ENCODE assay signal across 12 cellular contexts in the genomic region with DNA sequence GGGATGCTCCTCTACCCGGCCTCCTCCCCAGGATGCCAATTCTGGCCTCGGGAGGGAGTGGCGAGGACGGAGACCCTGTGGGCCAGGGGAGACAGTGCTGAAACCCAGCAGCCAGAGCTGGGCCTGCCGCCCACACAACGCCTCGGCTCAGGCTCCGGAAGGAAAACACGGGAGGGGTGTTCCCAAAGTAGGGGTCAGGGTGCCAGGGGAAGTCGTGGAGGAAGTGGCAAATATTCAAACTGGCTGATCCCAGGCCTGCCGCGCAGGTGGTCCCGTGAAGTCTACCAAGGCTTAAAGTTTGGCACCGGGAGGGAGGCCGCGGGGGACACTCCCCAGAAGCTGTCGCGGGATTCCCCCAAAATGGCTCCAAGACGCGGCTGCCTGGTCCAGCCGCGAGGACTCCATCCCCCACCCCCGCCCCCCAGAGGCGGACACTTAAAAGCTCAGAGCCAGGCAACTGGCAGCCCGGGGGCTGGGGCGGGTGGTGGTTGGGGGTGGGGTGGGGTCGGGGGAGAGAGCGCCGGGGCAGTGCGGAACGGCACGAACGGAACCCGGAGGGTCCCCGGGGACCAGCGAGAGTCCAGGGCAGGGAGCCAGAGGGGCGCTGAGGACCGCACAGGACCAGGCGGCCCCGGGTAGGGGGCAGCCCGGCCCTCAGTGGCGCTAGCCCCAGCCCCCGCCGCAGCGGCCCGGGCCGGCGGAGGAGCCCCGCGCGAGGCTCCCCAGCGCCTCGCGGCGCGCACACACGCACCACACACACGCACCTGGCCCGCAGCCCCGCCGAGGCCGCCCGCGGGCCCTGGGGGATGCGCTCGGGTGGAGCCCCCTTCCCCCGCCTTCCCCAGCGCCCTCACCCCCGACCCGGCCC. TPM values are rescaled to one million over a fixed set of nuclear protein-coding genes. Genes with fewer than 3 reads are reported as not detected.
DNase-seq lines count a peak whose midpoint lies in the region.
"Had no signal": no experiment of that assay in that cellular context is flagged by ENCODE, and none has a peak within 500 bp of the region (broad histone marks: within the 10 kb centered on the region; RNA-seq: fewer than 3 reads in every experiment).

No MANE protein-coding gene starts in this region.

- peaks cover 7% of the 10 kb centered on the region for H3K4me1 Mint-ChIP-seq in activated CD4-positive, alpha-beta memory T cell treated with anti-CD3 and anti-CD28 coated beads, Interleukin-2, amount 10 ng/mL, durations not matched to agents 7 days and 5 days

- peaks cover 4% of the 10 kb centered on the region for H3K4me1 ChIP-seq in iPS-15b (ENCODE audit: control insufficient read depth, insufficient read depth, low read length)

- no peaks in the 10 kb centered on the region for H3K36me3 Mint-ChIP-seq in activated CD4-positive, alpha-beta memory T cell treated with anti-CD3 and anti-CD28 coated beads, Interleukin-2, amount 10 ng/mL, durations not matched to agents 7 days and 5 days (ENCODE audit: low read depth)

- no peaks in the 10 kb centered on the region for H3K9me3 Mint-ChIP-seq in activated CD4-positive, alpha-beta memory T cell treated with anti-CD3 and anti-CD28 coated beads, Interleukin-2, amount 10 ng/mL, durations not matched to agents 7 days and 5 days

- H3K27ac ChIP-seq in skin epidermis: peak overlapping the region in 1 of 21 experiments; percentile 29
- H3K27ac ChIP-seq: KMS-11, thyroid gland had no signal

- H3K36me3 ChIP-seq in iPS-15b (ENCODE audit: control insufficient read depth, insufficient read depth, low read length): no peaks in the 10 kb centered on the region
- H3K36me3 ChIP-seq: thyroid gland had no signal

- no peak overlapping the region for H3K27ac Mint-ChIP-seq in activated CD4-positive, alpha-beta memory T cell treated with anti-CD3 and anti-CD28 coated beads, Interleukin-2, amount 10 ng/mL, durations not matched to agents 7 days and 5 days

- POLR2A ChIA-PET in activated CD4-positive, alpha-beta memory T cell treated with anti-CD3 and anti-CD28 coated beads, Interleukin-2, amount 10 ng/mL, durations not matched to agents 7 days and 5 days (lab: Charles Lee): no interaction called here

- H3K27me3 Mint-ChIP-seq in activated CD4-positive, alpha-beta memory T cell treated with anti-CD3 and anti-CD28 coated beads, Interleukin-2, amount 10 ng/mL, durations not matched to agents 7 days and 5 days: peaks cover 34% of the 10 kb centered on the region

- H3K9me3 ChIP-seq in iPS-15b (ENCODE audit: control insufficient read depth, insufficient read depth, low read length): no peaks in the 10 kb centered on the region
- H3K9me3 ChIP-seq: thyroid gland had no signal

- H3K9ac ChIP-seq in iPS-15b (ENCODE audit: low read depth, low read length): no peak overlapping the region
- H3K9ac ChIP-seq: KMS-11 had no signal

- DNase-seq in DMS53 (lab: John Stamatoyannopoulos, UW) (peak; percentile 20), DMS53 treated with DMSO at 0.1 percent for 48 hours (lab: John Stamatoyannopoulos, UW; ENCODE audit: unreplicated experiment) (no peak), DMS114 treated with DMSO at 0.1 percent for 48 hours (lab: John Stamatoyannopoulos, UW; ENCODE audit: unreplicated experiment) (no peak), germinal center (ENCODE audit: low spot score) (no peak), DMS153 treated with DMSO at 0.1 percent for 48 hours (lab: John Stamatoyannopoulos, UW; ENCODE audit: unreplicated experiment) (no peak)
- DNase-seq in activated CD4-positive, alpha-beta memory T cell treated with anti-CD3 and anti-CD28 coated beads, Interleukin-2, amount 10 ng/mL, durations not matched to agents 7 days and 5 days: no peak
- DNase-seq: 8988T; activated CD8-positive, alpha-beta memory T cell treated with anti-CD3 and anti-CD28 coated beads, Interleukin-2, amount 50 U/mL, for 48 hours; thyroid gland had no signal

- H3K4me3 ChIP-seq in iPS-15b (ENCODE audit: low read depth, low read length) (peak overlapping the region; percentile 52), skin epidermis (peak overlapping the region; percentile 2 to 36 (median 21))

- H3K27me3 ChIP-seq in iPS-15b (ENCODE audit: control insufficient read depth, insufficient read depth, low read length): peaks cover 31% of the 10 kb centered on the region

- CTCF ChIA-PET in activated CD4-positive, alpha-beta memory T cell treated with anti-CD3 and anti-CD28 coated beads, Interleukin-2, amount 10 ng/mL, durations not matched to agents 7 days and 5 days (lab: Charles Lee): interaction anchor here (1.6 kb wide), 1 partner anchor 79 kb away, joined by 5 read pairs; no protein-coding TSS in a partner anchor

- peak overlapping the region; percentile 27 for H3K4me3 Mint-ChIP-seq in activated CD4-positive, alpha-beta memory T cell treated with anti-CD3 and anti-CD28 coated beads, Interleukin-2, amount 10 ng/mL, durations not matched to agents 7 days and 5 days

RNA-seq across cellular contexts. Expression of a gene that starts 20.0 kb away (rescaled TPM):
- 1 to 10 TPM; 2.7 to 3.1 TPM for total RNA-seq in activated CD4-positive, alpha-beta memory T cell treated with anti-CD3 and anti-CD28 coated beads, Interleukin-2, amount 10 ng/mL, durations not matched to agents 7 days and 5 days
